Comparison of ENCODE assay signal across 1 cellular context in genomic region chr1:212557739-212558664, GRCh38.
A peak's percentile ranks its signal among the peaks of the same experiment; 100 is the strongest.
TF ChIP-seq lines count a peak whose summit lies in the region.

No MANE protein-coding gene starts in this region.

TF ChIP-seq in K562, 482 proteins besides CTCF, POLR2A, EP300 and RAD21 (continued from another document and continues in another):
- TF ChIP-seq, protein P1, sequence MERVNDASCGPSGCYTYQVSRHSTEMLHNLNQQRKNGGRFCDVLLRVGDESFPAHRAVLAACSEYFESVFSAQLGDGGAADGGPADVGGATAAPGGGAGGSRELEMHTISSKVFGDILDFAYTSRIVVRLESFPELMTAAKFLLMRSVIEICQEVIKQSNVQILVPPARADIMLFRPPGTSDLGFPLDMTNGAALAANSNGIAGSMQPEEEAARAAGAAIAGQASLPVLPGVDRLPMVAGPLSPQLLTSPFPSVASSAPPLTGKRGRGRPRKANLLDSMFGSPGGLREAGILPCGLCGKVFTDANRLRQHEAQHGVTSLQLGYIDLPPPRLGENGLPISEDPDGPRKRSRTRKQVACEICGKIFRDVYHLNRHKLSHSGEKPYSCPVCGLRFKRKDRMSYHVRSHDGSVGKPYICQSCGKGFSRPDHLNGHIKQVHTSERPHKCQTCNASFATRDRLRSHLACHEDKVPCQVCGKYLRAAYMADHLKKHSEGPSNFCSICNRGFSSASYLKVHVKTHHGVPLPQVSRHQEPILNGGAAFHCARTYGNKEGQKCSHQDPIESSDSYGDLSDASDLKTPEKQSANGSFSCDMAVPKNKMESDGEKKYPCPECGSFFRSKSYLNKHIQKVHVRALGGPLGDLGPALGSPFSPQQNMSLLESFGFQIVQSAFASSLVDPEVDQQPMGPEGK (CRISPR knock-in tag; IDR thresholded peaks at IDR 0.05; ENCODE audit: borderline replicate concordance) = no peak
- TF ChIP-seq KHSRP (IDR thresholded peaks at IDR 0.05) = no peak
- TF ChIP-seq HLTF (IDR thresholded peaks at IDR 0.05) = peak; percentile 67; the same call in 1 of the 2 replicates
- no peak for TF ChIP-seq JUN (IDR thresholded peaks at IDR 0.05; ENCODE audit: borderline replicate concordance, low read depth, low read length)
- no peak for TF ChIP-seq JUN (CRISPR knock-in tag; IDR thresholded peaks at IDR 0.05; ENCODE audit: borderline replicate concordance)
- no peak for TF ChIP-seq ZNF518B (CRISPR knock-in tag; IDR thresholded peaks at IDR 0.05)
- no peak for TF ChIP-seq MIER1 (IDR thresholded peaks at IDR 0.05; ENCODE audit: low read depth)
- no peak for TF ChIP-seq ZNF274 (IDR thresholded peaks at IDR 0.05; ENCODE audit: borderline replicate concordance, low read depth, low read length)
- no peak for TF ChIP-seq ZNF609 (CRISPR knock-in tag; IDR thresholded peaks at IDR 0.05; ENCODE audit: borderline replicate concordance)
- TF ChIP-seq MAFK (IDR thresholded peaks at IDR 0.05; ENCODE audit: low read length) = peak; percentile 18; the same call in 1 of the 2 replicates
- TF ChIP-seq POLR3A (IDR thresholded peaks at IDR 0.05; ENCODE audit: borderline replicate concordance, extremely low read depth, insufficient read depth, insufficient read length) = no peak
- no peak for TF ChIP-seq ZNF77 (CRISPR knock-in tag; IDR thresholded peaks at IDR 0.05)
- TF ChIP-seq RAD51 (IDR thresholded peaks at IDR 0.05; ENCODE audit: borderline replicate concordance, low read depth) = no peak
- 0 out of 2 replicates have a peak, but pooled peaks have one; percentile 24 for TF ChIP-seq SIN3B (IDR thresholded peaks at IDR 0.05; ENCODE audit: low read depth)
- peak; percentile 50 for TF ChIP-seq PHF20 (IDR thresholded peaks at IDR 0.05; ENCODE audit: partially characterized antibody)
- TF ChIP-seq LCOR (CRISPR knock-in tag; IDR thresholded peaks at IDR 0.05) = no peak
- TF ChIP-seq ETV1 (tag; conservative IDR thresholded peaks at IDR 0.05; ENCODE audit: low read depth) = 0 out of 2 replicates have a peak, but pooled peaks have one; percentile 7
- TF ChIP-seq CREM (IDR thresholded peaks at IDR 0.05; ENCODE audit: low read depth) = peak; percentile 54
- TF ChIP-seq MLX (CRISPR knock-in tag; conservative IDR thresholded peaks at IDR 0.05) = no peak
- no peak for TF ChIP-seq NFATC3 (IDR thresholded peaks at IDR 0.05)
- TF ChIP-seq ZFPM2 (CRISPR knock-in tag; IDR thresholded peaks at IDR 0.05) = no peak
- TF ChIP-seq TEAD1 (CRISPR knock-in tag; IDR thresholded peaks at IDR 0.05) = no peak
- no peak for TF ChIP-seq PCBP1 (IDR thresholded peaks at IDR 0.05; ENCODE audit: low read depth, low read length, poor library complexity, severe bottlenecking)
- TF ChIP-seq ZNF449 (CRISPR knock-in tag; IDR thresholded peaks at IDR 0.05) = peak; percentile 8; the same call in 1 of the 2 replicates
- peak; percentile 96; the same call in 1 of the 2 replicates for TF ChIP-seq KAT7 (CRISPR knock-in tag; IDR thresholded peaks at IDR 0.05; ENCODE audit: borderline replicate concordance)
- TF ChIP-seq SIN3A (IDR thresholded peaks at IDR 0.05; ENCODE audit: borderline replicate concordance in 2 of 2, control insufficient read depth in 1 of 2, low read depth in 2 of 2, low read length in 2 of 2) = peak in 1 of 2 experiments; percentile 39; a peak in 1 of 4 replicates
- TF ChIP-seq KAT2B (IDR thresholded peaks at IDR 0.05; ENCODE audit: low read depth, low read length) = no peak
- no peak; the same call in 1 of the 2 replicates for TF ChIP-seq ZNF395 (CRISPR knock-in tag; IDR thresholded peaks at IDR 0.05)
- no peak for TF ChIP-seq ZFX (CRISPR knock-in tag; IDR thresholded peaks at IDR 0.05)
- TF ChIP-seq ZNF507 (tag; conservative IDR thresholded peaks at IDR 0.05) = no peak
- TF ChIP-seq SREBF2 (CRISPR knock-in tag; IDR thresholded peaks at IDR 0.05) = no peak
- no peak for TF ChIP-seq ZNF445 (CRISPR knock-in tag; IDR thresholded peaks at IDR 0.05; ENCODE audit: low read depth)
- TF ChIP-seq, protein P2, sequence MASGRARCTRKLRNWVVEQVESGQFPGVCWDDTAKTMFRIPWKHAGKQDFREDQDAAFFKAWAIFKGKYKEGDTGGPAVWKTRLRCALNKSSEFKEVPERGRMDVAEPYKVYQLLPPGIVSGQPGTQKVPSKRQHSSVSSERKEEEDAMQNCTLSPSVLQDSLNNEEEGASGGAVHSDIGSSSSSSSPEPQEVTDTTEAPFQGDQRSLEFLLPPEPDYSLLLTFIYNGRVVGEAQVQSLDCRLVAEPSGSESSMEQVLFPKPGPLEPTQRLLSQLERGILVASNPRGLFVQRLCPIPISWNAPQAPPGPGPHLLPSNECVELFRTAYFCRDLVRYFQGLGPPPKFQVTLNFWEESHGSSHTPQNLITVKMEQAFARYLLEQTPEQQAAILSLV (tag; IDR thresholded peaks at IDR 0.05) = no peak
- TF ChIP-seq ZKSCAN1 (IDR thresholded peaks at IDR 0.05; ENCODE audit: low read depth, low read length) = no peak
- TF ChIP-seq TAL1 (IDR thresholded peaks at IDR 0.05) = no peak
- peak; percentile 45; the same call in 1 of the 2 replicates for TF ChIP-seq FOXP4 (CRISPR knock-in tag; IDR thresholded peaks at IDR 0.05; ENCODE audit: borderline replicate concordance)
- TF ChIP-seq ZNF384 (IDR thresholded peaks at IDR 0.05; ENCODE audit: low read depth, low read length) = no peak
- no peak for TF ChIP-seq ZNF785 (CRISPR knock-in tag; IDR thresholded peaks at IDR 0.05)
- TF ChIP-seq TCF7L2 (IDR thresholded peaks at IDR 0.05; ENCODE audit: low read depth, low read length) = no peak
- TF ChIP-seq HDAC1 (IDR thresholded peaks at IDR 0.05) = peak in 1 of 2 experiments; percentile 57; a peak in 1 of 4 replicates
- peak in 1 of 2 experiments; percentile 16; a peak in 1 of 3 replicates for TF ChIP-seq CBX3 (IDR thresholded peaks at IDR 0.05; ENCODE audit: borderline replicate concordance in 1 of 2, low read length in 2 of 2)
- TF ChIP-seq RBM34 (IDR thresholded peaks at IDR 0.05; ENCODE audit: borderline replicate concordance, insufficient read depth, low read length) = no peak
- TF ChIP-seq MEF2D (tag; conservative IDR thresholded peaks at IDR 0.05; ENCODE audit: low read depth) = no peak
